Comparison of ENCODE assay signal across 20 cellular contexts in the genomic region with DNA sequence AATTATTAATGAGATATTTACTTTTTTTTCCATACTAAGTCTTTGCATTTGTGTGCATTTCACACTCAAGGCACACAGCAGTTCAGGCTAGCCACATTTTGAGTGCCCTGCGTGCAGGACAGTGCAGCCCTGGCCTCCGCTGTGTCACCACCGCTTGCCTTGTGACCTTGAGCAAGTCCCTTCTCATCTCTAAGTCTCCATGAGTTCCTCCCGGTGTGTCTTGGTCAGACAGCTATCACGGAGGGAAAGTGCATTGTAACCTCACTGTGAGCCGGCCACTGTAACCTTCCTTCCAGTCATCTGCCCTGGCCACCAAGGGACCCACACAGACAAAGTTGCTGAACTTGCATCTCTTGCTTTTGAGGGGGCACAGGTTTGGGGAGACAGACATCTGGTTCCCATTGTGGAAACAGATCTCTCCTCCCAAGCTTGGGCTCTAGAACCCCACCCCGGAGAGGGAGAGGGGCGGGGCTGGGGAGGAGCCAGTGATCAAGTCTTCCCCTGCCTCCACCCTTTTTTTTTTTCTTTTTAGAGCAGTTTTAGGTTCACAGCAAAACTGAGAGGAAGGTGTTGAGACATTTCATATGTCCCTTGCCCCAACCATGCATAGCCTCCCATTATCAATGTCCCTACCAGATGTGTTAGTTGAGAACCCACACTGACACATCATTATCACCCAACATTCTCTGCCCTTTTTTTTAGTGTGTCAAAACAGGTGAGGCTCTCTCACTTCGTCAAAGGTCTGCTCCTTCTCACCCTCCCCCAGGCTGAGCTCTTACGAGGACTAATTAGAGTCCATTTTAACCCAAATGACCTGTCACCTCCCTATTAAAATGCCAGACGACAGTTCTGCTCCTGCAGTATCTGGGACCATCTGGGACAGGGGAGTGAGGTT.
"Had no signal": no experiment of that assay in that cellular context is flagged by ENCODE, and none has a peak within 500 bp of the region (broad histone marks: within the 10 kb centered on the region; RNA-seq: fewer than 3 reads in every experiment).

No MANE protein-coding gene starts in this region.

- H3K4me1 Mint-ChIP-seq: activated T-helper 17 cell treated with anti-CD3 and anti-CD28 coated beads, Interleukin-2, amount 50 U/mL, for 72 hours had no signal

- H3K36me3 ChIP-seq: ascending aorta, right atrium auricular region had no signal

- H3K4me3 ChIP-seq: ascending aorta, mucosa of descending colon, right atrium auricular region had no signal

- DNase-seq: activated CD4-positive, alpha-beta T cell treated with anti-CD3 and anti-CD28 coated beads, Interleukin-2, amount 50 U/mL, for 1 hour; activated CD4-positive, CD25-positive, alpha-beta regulatory T cell; activated naive CD4-positive, alpha-beta T cell treated with Interleukin-2 at 50 U/mL for 16 hours; hippocampal formation; mammary epithelial cell; mucosa of descending colon; naive thymus-derived CD4-positive, alpha-beta T cell; nucleus accumbens; small intestine; stimulated activated CD4-positive, alpha-beta T cell treated with anti-CD3 and anti-CD28 coated beads, Interleukin-4, amount 100 ng/mL, for 4 hours; stimulated activated CD8-positive, alpha-beta memory T cell treated with anti-CD3 and anti-CD28 coated beads, Interleukin-4, amount 100 ng/mL, for 48 hours; stimulated activated naive CD4-positive, alpha-beta T cell treated with Interleukin-2 at 50 U/mL for 16 hours; SW 1271; trophoblast cell had no signal

- H3K27ac ChIP-seq: ascending aorta, right atrium auricular region had no signal

- H3K4me1 ChIP-seq: ascending aorta, right atrium auricular region had no signal

- H3K9me3 ChIP-seq: ascending aorta, mucosa of descending colon, right atrium auricular region had no signal

- H3K27me3 ChIP-seq: ascending aorta, right atrium auricular region had no signal

- H3K4me3 Mint-ChIP-seq: activated T-helper 17 cell treated with anti-CD3 and anti-CD28 coated beads, Interleukin-2, amount 50 U/mL, for 72 hours; T-helper 2 cell treated with Interferon-gamma antibody and Interleukin-4, amounts not matched to agents 5 μg/mL and 100 μg/mL, for 36 hours had no signal

- H3K27ac Mint-ChIP-seq: activated T-helper 17 cell treated with anti-CD3 and anti-CD28 coated beads, Interleukin-2, amount 50 U/mL, for 72 hours; naive thymus-derived CD4-positive, alpha-beta T cell; T-helper 2 cell treated with Interferon-gamma antibody and Interleukin-4, amounts not matched to agents 5 μg/mL and 100 μg/mL, for 36 hours had no signal

- ATAC-seq: activated T-helper 17 cell treated with anti-CD3 and anti-CD28 coated beads, Interleukin-2, amount 50 U/mL, for 72 hours; esophagus mucosa; left lobe of liver; mucosa of descending colon; naive thymus-derived CD4-positive, alpha-beta T cell had no signal
